Comparison of ENCODE assay signal across 8 cellular contexts in genomic region chr12:110124184-110124995, GRCh38. TPM values are rescaled to one million over a fixed set of nuclear protein-coding genes. Genes with fewer than 3 reads are reported as not detected.
DNase-seq lines count a peak whose midpoint lies in the region; ATAC-seq, FAIRE-seq and TF ChIP-seq lines count a peak whose summit lies in the region.

Gene IFT81, plus strand, starts transcription at chr12:110124357. Its CDS starts 3,024 bp downstream, at chr12:110127381.

- peak within 1 kb of the TSS; percentile 85 for H3K4me3 ChIP-seq in SU-DHL-6 (ENCODE audit: insufficient read depth, low read length, poor library complexity, severe bottlenecking)
- peak within 1 kb of the TSS; percentile 76 to 95 (median 83) for H3K4me3 ChIP-seq in pancreas
- peak within 1 kb of the TSS; percentile 83 to 100 (median 86) for H3K4me3 ChIP-seq in thyroid gland (replicated peaks in 1 of 3)

- peak within 1 kb of the TSS; percentile 90 for H3K4me2 ChIP-seq in SU-DHL-6 (ENCODE audit: low read depth, low read length, poor library complexity, severe bottlenecking)

- H3K27ac ChIP-seq in SU-DHL-6 (ENCODE audit: low read depth, low read length) (no peak within 1 kb of the TSS), pancreas (peak within 1 kb of the TSS; percentile 54 to 72 (median 58)), thyroid gland (peak within 1 kb of the TSS; percentile 79 to 89 (median 88))

- TF ChIP-seq POLR2A in thyroid gland (IDR thresholded peaks at IDR 0.05): peak; percentile 68 to 75

- intact Hi-C loops in Right ventricle myocardium superior (cut with DNase I) (no loop called here), pancreas (cut with DNase I) (no loop called here), thyroid gland (cut with DNase I) (no loop called here)

- H3K4me1 ChIP-seq in pancreas (peaks cover 0 to 5% (median 5%) of the 10 kb centered on the region in 3 donors), thyroid gland (peaks cover 5 to 10% of the 10 kb centered on the region in 2 donors)

- TF ChIP-seq CTCF in SU-DHL-6 (IDR thresholded peaks at IDR 0.05; ENCODE audit: insufficient read depth, low read length, poor library complexity, severe bottlenecking) (no peak), pancreas (IDR thresholded peaks at IDR 0.05) (no peak), thyroid gland (IDR thresholded peaks at IDR 0.05) (no peak)

- H3K36me3 ChIP-seq in SU-DHL-6 (ENCODE audit: low read length): no peaks in the 10 kb centered on the region
- no peaks in the 10 kb centered on the region for H3K36me3 ChIP-seq in pancreas
- peaks cover 0 to 1% of the 10 kb centered on the region in 2 donors for H3K36me3 ChIP-seq in thyroid gland

- 0 to 1% methylated on average over 51 to 78 of the region's 78 CpGs for WGBS in pancreas, 2 donors
- WGBS in thyroid gland, 2 donors: 1% methylated on average over 30 to 53 of the region's 78 CpGs

- peak within 1 kb of the TSS; percentile 95 for H2AFZ ChIP-seq in SU-DHL-6 (ENCODE audit: low read depth, low read length, severe bottlenecking)

- no peaks in the 10 kb centered on the region for H4K20me1 ChIP-seq in SU-DHL-6 (ENCODE audit: low read depth, low read length)

- H3K9ac ChIP-seq in SU-DHL-6 (ENCODE audit: low read length): peak within 1 kb of the TSS; percentile 71

- peak; percentile 89 for DNase-seq in GM04504 (ENCODE audit: low read depth)
- peak; percentile 97 to 98 (median 97) for DNase-seq in NCI-H1417 (lab: John Stamatoyannopoulos, UW)
- DNase-seq in activated naive CD8-positive, alpha-beta T cell treated with anti-CD3 and anti-CD28 coated beads, Interleukin-2, amount 50 U/mL, for 16 hours (ENCODE audit: low read depth, low spot score): peak; percentile 80
- DNase-seq in Right ventricle myocardium superior: peak; percentile 96
- peak; percentile 93 to 99 (median 98) for DNase-seq in pancreas
- peak; percentile 93 to 95 for DNase-seq in thyroid gland

- no peaks in the 10 kb centered on the region for H3K79me2 ChIP-seq in SU-DHL-6 (ENCODE audit: insufficient read depth, low read length)

- peak; percentile 91 for ATAC-seq in HG02642 (IDR thresholded peaks at IDR 0.05; ENCODE audit: poor library complexity, unreplicated experiment)
- peak; percentile 97 for ATAC-seq in Right ventricle myocardium superior (ENCODE audit: poor library complexity)
- peak; percentile 98 to 100 (median 99) for ATAC-seq in pancreas

- H3F3A ChIP-seq in SU-DHL-6 (ENCODE audit: insufficient read depth): no peaks in the 10 kb centered on the region; the same call in 1 of the 2 replicates

- no peaks in the 10 kb centered on the region for H3K9me2 ChIP-seq in SU-DHL-6 (replicated peaks; ENCODE audit: insufficient read depth, low read length)

- H3K27me3 ChIP-seq in SU-DHL-6 (ENCODE audit: low read length) (no peaks in the 10 kb centered on the region), pancreas (no peaks in the 10 kb centered on the region), thyroid gland (no peaks in the 10 kb centered on the region)

- no peak for FAIRE-seq in pancreas (lab: Jason Lieb, UNC)

- H3K9me3 ChIP-seq in SU-DHL-6 (ENCODE audit: insufficient read depth, low read length) (no peaks in the 10 kb centered on the region), pancreas (no peaks in the 10 kb centered on the region), thyroid gland (no peaks in the 10 kb centered on the region)

RNA-seq across cellular contexts. Expression of gene IFT81, which starts in this region (rescaled TPM):
- total RNA-seq in Right ventricle myocardium superior (9.8 TPM), pancreas (1 to 10 TPM; 2.1 to 5.9 (median 3.4) TPM), thyroid gland (10 to 100 TPM; 21.6 to 36.0 (median 29.5) TPM)
- polyA plus RNA-seq in pancreas: 1 to 10 TPM; 2.5 to 7.2 TPM
